Comparison of ENCODE assay signal across 12 cellular contexts in the genomic region with DNA sequence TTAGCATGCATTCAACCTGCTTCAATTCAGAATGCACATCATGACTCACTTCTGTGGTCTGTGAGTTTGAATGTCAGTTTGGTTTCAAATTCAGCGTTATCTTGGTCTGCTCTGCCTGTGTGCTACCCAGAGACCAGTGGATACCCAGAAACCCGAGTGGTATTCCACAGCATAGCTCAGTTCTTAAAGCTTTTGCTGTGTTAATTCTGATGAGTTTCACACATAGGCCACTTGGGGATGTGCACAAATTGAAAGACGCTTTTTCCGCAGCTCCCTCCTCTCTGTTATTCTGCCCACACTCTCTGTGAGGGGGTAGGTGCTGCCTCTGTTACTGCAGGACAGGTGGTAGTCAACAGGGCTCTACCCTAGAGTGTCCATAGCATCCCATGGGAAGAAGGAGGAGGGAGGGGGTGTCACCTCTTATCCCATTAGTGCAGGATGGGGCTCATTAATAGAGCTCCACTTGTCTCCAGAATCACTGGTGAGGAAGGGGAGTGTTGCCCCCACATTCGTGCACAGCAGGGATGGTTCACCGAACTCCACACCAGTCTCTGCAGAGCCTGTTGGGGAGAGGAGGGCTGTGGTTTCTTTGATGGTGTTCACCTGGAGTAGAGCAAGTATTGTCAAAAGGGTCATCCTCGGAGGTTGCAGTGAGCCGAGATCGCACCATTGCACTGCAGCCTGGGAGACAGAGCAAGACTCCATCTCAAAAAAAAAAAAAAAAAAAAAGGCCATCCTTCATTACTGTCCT. TPM values are rescaled to one million over a fixed set of nuclear protein-coding genes. Genes with fewer than 3 reads are reported as not detected.
DNase-seq lines count a peak whose midpoint lies in the region; ATAC-seq, FAIRE-seq and TF ChIP-seq lines count a peak whose summit lies in the region.
"Had no signal": no experiment of that assay in that cellular context is flagged by ENCODE, and none has a peak within 500 bp of the region (broad histone marks: within the 10 kb centered on the region; RNA-seq: fewer than 3 reads in every experiment).

No MANE protein-coding gene starts in this region.

- H3K14ac ChIP-seq in H1 (ENCODE audit: insufficient read length): no peak overlapping the region

- H3K56ac ChIP-seq in H1 (replicated peaks; ENCODE audit: insufficient read length, low read depth, low read length): no peak overlapping the region

- no peak overlapping the region for H4K91ac ChIP-seq in H1 (replicated peaks; ENCODE audit: insufficient read length, low read length)

- H3K9me3 ChIP-seq in H1 (ENCODE audit: insufficient read depth in 2 of 2, low read depth in 1 of 2, low read length in 1 of 2) (no peaks in the 10 kb centered on the region), Peyer's patch (no peaks in the 10 kb centered on the region)
- H3K9me3 ChIP-seq: colonic mucosa, left ventricle myocardium inferior had no signal

- 82% methylated on average over 9 of the region's 9 CpGs; no CpG with 5 or more reads in 1 of the 2 experiments for WGBS in H1 (ENCODE audit: extremely low coverage in 1 of 2, insufficient coverage in 1 of 2, insufficient read length in 1 of 2, insufficient replicate concordance in 2 of 2, low coverage in 1 of 2, low lambda C conversion rate in 2 of 2, missing lambda C conversion rate in 1 of 2), 2 experiments

- peak overlapping the region; percentile 74; the same call in 1 of the 2 replicates for H4K8ac ChIP-seq in H1 (ENCODE audit: extremely low read depth, insufficient read depth, low read length)

- no peak overlapping the region for H3K4me3 ChIP-seq in H1 (ENCODE audit: extremely low read depth in 1 of 4, insufficient read depth in 2 of 4, low read depth in 3 of 4, low read length in 4 of 4)
- H3K4me3 ChIP-seq in Peyer's patch: no peak overlapping the region
- H3K4me3 ChIP-seq: colonic mucosa, left ventricle myocardium inferior had no signal

- TF ChIP-seq CTCF in H1 (IDR thresholded peaks at IDR 0.05; ENCODE audit: control extremely low read depth in 1 of 3, insufficient read depth in 1 of 3, low read depth in 1 of 3, low read length in 3 of 3) (no peak), Peyer's patch (IDR thresholded peaks at IDR 0.05) (no peak), GM10266 (IDR thresholded peaks at IDR 0.05; ENCODE audit: control insufficient read depth, insufficient read depth, low read depth, missing control alignments) (no peak)

- H2BK5ac ChIP-seq in H1 (ENCODE audit: low read depth, low read length): no peak overlapping the region

- no peak overlapping the region for H3K4me2 ChIP-seq in H1 (ENCODE audit: insufficient read depth in 1 of 2, low read depth in 2 of 2, low read length in 2 of 2)

- no peak overlapping the region for H2AFZ ChIP-seq in H1 (ENCODE audit: low read length)

- POLR2A ChIA-PET in activated CD4-positive, alpha-beta T cell treated with anti-CD3 and anti-CD28 coated beads, Interleukin-2, amount 10 ng/mL, durations not matched to agents 7 days and 5 days (lab: Charles Lee): no interaction called here
- POLR2A ChIA-PET in H1 (lab: Charles Lee; ENCODE audit: partially characterized antibody): interaction anchor here (1.0 kb wide), 1 partner anchor 22 kb away, joined by 3 read pairs; no protein-coding TSS in a partner anchor

- H3K27ac ChIP-seq in H1 (ENCODE audit: low read depth, low read length): no peak overlapping the region
- no peak overlapping the region for H3K27ac ChIP-seq in Peyer's patch
- H3K27ac ChIP-seq: colonic mucosa, left ventricle myocardium inferior had no signal

- TF ChIP-seq RAD21 in H1 (IDR thresholded peaks at IDR 0.05 in 1 of 2, conservative IDR thresholded peaks at IDR 0.05 in 1 of 2; ENCODE audit: low read depth in 2 of 2, low read length in 2 of 2): no peak

- H3K4me1 ChIP-seq in H1 (replicated peaks in 1 of 4; ENCODE audit: control insufficient read depth in 3 of 4, insufficient read depth in 4 of 4, low read length in 3 of 4): no peaks in the 10 kb centered on the region
- H3K4me1 ChIP-seq in Peyer's patch: no peaks in the 10 kb centered on the region
- H3K4me1 ChIP-seq: colonic mucosa, left ventricle myocardium inferior had no signal

- H2BK20ac ChIP-seq in H1 (ENCODE audit: low read length): no peak overlapping the region

- H3K36me3 Mint-ChIP-seq in activated CD8-positive, alpha-beta memory T cell treated with anti-CD3 and anti-CD28 coated beads, Interleukin-2, amount 10 ng/mL, durations not matched to agents 7 days and 5 days: peaks cover 73% of the 10 kb centered on the region
- H3K36me3 Mint-ChIP-seq in activated CD4-positive, alpha-beta T cell treated with anti-CD3 and anti-CD28 coated beads, Interleukin-2, amount 10 ng/mL, durations not matched to agents 7 days and 5 days (ENCODE audit: low read depth): peaks cover 87% of the 10 kb centered on the region
- H3K36me3 Mint-ChIP-seq in stimulated activated effector memory CD8-positive, alpha-beta T cell treated with anti-CD3 and anti-CD28 coated beads, Interleukin-12 subunit alpha, Interleukin-12 subunit beta, amount 100 ng/mL, for 72 hours: peaks cover 95% of the 10 kb centered on the region

- peaks cover 0 to 12% (median 1%) of the 10 kb centered on the region in 4 experiments; a peak in 4 of 8 replicates for H3K36me3 ChIP-seq in H1 (ENCODE audit: control insufficient read depth in 2 of 4, insufficient read depth in 4 of 4, low read length in 3 of 4)
- H3K36me3 ChIP-seq in Peyer's patch: peaks cover 0 to 12% (median 0%) of the 10 kb centered on the region in 3 donors
- H3K36me3 ChIP-seq: colonic mucosa had no signal

- ATAC-seq in activated CD8-positive, alpha-beta memory T cell treated with anti-CD3 and anti-CD28 coated beads, Interleukin-2, amount 10 ng/mL, durations not matched to agents 7 days and 5 days: peak; percentile 96
- ATAC-seq in stimulated activated effector memory CD8-positive, alpha-beta T cell treated with anti-CD3 and anti-CD28 coated beads, Interleukin-12 subunit alpha, Interleukin-12 subunit beta, amount 100 ng/mL, for 72 hours: peak; percentile 99

- H3K27ac Mint-ChIP-seq in activated CD8-positive, alpha-beta memory T cell treated with anti-CD3 and anti-CD28 coated beads, Interleukin-2, amount 10 ng/mL, durations not matched to agents 7 days and 5 days: peak overlapping the region; percentile 96
- peak overlapping the region; percentile 83 for H3K27ac Mint-ChIP-seq in activated CD4-positive, alpha-beta T cell treated with anti-CD3 and anti-CD28 coated beads, Interleukin-2, amount 10 ng/mL, durations not matched to agents 7 days and 5 days
- peak overlapping the region; percentile 40 for H3K27ac Mint-ChIP-seq in stimulated activated effector memory CD8-positive, alpha-beta T cell treated with anti-CD3 and anti-CD28 coated beads, Interleukin-12 subunit alpha, Interleukin-12 subunit beta, amount 100 ng/mL, for 72 hours

- DNase-seq in activated CD8-positive, alpha-beta memory T cell treated with anti-CD3 and anti-CD28 coated beads, Interleukin-2, amount 10 ng/mL, durations not matched to agents 7 days and 5 days: peak; percentile 85
- DNase-seq in activated CD8-positive, alpha-beta memory T cell treated with anti-CD3 and anti-CD28 coated beads, Interleukin-2, amount 50 U/mL, for 48 hours: no peak
- DNase-seq in activated CD4-positive, alpha-beta T cell treated with anti-CD3 and anti-CD28 coated beads, Interleukin-2, amount 10 ng/mL, durations not matched to agents 7 days and 5 days: peak; percentile 34
- no peak for DNase-seq in H1 (ENCODE audit: low read depth in 1 of 2, low spot score in 2 of 2)
- peak in 1 of 2 donors; percentile 77 for DNase-seq in stimulated activated effector memory CD8-positive, alpha-beta T cell treated with anti-CD3 and anti-CD28 coated beads, Interleukin-12 subunit alpha, Interleukin-12 subunit beta, amount 100 ng/mL, for 72 hours (ENCODE audit: low spot score in 2 of 2)
- DNase-seq in Peyer's patch: no peak
- DNase-seq in dedifferentiated amniotic fluid mesenchymal stem cell (ENCODE audit: extremely low spot score): no peak
- DNase-seq in GM10266 (ENCODE audit: extremely low spot score): no peak
- DNase-seq: colonic mucosa, foreskin melanocyte, left ventricle myocardium inferior, NCI-H1105 treated with DMSO at 0.1 percent for 48 hours had no signal

- no peak overlapping the region for H2BK120ac ChIP-seq in H1 (replicated peaks; ENCODE audit: low read depth, low read length)

- H3K23ac ChIP-seq in H1 (ENCODE audit: insufficient read length): no peak overlapping the region

- H3K79me1 ChIP-seq in H1 (ENCODE audit: low read depth, low read length): no peaks in the 10 kb centered on the region

- FAIRE-seq in H1 (lab: Jason Lieb, UNC): no peak

- no peaks in the 10 kb centered on the region for H3K27me3 ChIP-seq in H1 (replicated peaks in 1 of 4; ENCODE audit: control insufficient read depth in 3 of 4, extremely low read depth in 1 of 4, insufficient read depth in 3 of 4, low read length in 3 of 4)
- H3K27me3 ChIP-seq in Peyer's patch: no peaks in the 10 kb centered on the region
- H3K27me3 ChIP-seq: colonic mucosa had no signal

- no peak overlapping the region for H3K18ac ChIP-seq in H1 (ENCODE audit: extremely low read depth, low read length)

- H3K23me2 ChIP-seq in H1 (ENCODE audit: low read depth, low read length): no peaks in the 10 kb centered on the region

- peaks cover 8% of the 10 kb centered on the region for H3K9me3 Mint-ChIP-seq in activated CD8-positive, alpha-beta memory T cell treated with anti-CD3 and anti-CD28 coated beads, Interleukin-2, amount 10 ng/mL, durations not matched to agents 7 days and 5 days (ENCODE audit: low read depth)
- H3K9me3 Mint-ChIP-seq in activated CD4-positive, alpha-beta T cell treated with anti-CD3 and anti-CD28 coated beads, Interleukin-2, amount 10 ng/mL, durations not matched to agents 7 days and 5 days: peaks cover 9% of the 10 kb centered on the region
- no peaks in the 10 kb centered on the region for H3K9me3 Mint-ChIP-seq in stimulated activated effector memory CD8-positive, alpha-beta T cell treated with anti-CD3 and anti-CD28 coated beads, Interleukin-12 subunit alpha, Interleukin-12 subunit beta, amount 100 ng/mL, for 72 hours

- no peak overlapping the region for H2AK5ac ChIP-seq in H1 (ENCODE audit: low read depth, low read length)

- TF ChIP-seq EP300 in H1 (IDR thresholded peaks at IDR 0.05; ENCODE audit: borderline replicate concordance in 1 of 2, low read depth in 2 of 2, low read length in 2 of 2): no peak

- no peaks in the 10 kb centered on the region for H3K79me2 ChIP-seq in H1 (ENCODE audit: control insufficient read depth in 1 of 2, insufficient read depth in 2 of 2, low read length in 2 of 2)

- H2BK15ac ChIP-seq in H1 (ENCODE audit: low read length): no peak overlapping the region

- no peak overlapping the region for H3K9ac ChIP-seq in H1 (replicated peaks in 1 of 4; ENCODE audit: extremely low read depth in 1 of 4, low read depth in 3 of 4, low read length in 3 of 4)

- CTCF ChIA-PET in activated CD8-positive, alpha-beta memory T cell treated with anti-CD3 and anti-CD28 coated beads, Interleukin-2, amount 10 ng/mL, durations not matched to agents 7 days and 5 days (lab: Charles Lee): interaction anchor here (0.6 to 1.5 kb wide), 17 partner anchors 9 to 145 kb away, joined by 3 to 9 read pairs (median 4); partner anchors contain the start of gene SDCBP2
- CTCF ChIA-PET in activated CD4-positive, alpha-beta T cell treated with anti-CD3 and anti-CD28 coated beads, Interleukin-2, amount 10 ng/mL, durations not matched to agents 7 days and 5 days (lab: Charles Lee): interaction anchor here (0.9 to 1.1 kb wide), 3 partner anchors 16 to 33 kb away, joined by 3 read pairs; no protein-coding TSS in a partner anchor
- CTCF ChIA-PET in H1 (lab: Charles Lee; ENCODE audit: partially characterized antibody): interaction anchor here (0.8 to 1.6 kb wide), 5 partner anchors 9 to 111 kb away, joined by 3 to 4 read pairs (median 3); no protein-coding TSS in a partner anchor

- H2BK12ac ChIP-seq in H1 (ENCODE audit: low read depth, low read length): no peak overlapping the region

- peaks cover 63% of the 10 kb centered on the region for H3K4me1 Mint-ChIP-seq in activated CD8-positive, alpha-beta memory T cell treated with anti-CD3 and anti-CD28 coated beads, Interleukin-2, amount 10 ng/mL, durations not matched to agents 7 days and 5 days
- H3K4me1 Mint-ChIP-seq in activated CD4-positive, alpha-beta T cell treated with anti-CD3 and anti-CD28 coated beads, Interleukin-2, amount 10 ng/mL, durations not matched to agents 7 days and 5 days: peaks cover 52% of the 10 kb centered on the region
- H3K4me1 Mint-ChIP-seq in stimulated activated effector memory CD8-positive, alpha-beta T cell treated with anti-CD3 and anti-CD28 coated beads, Interleukin-12 subunit alpha, Interleukin-12 subunit beta, amount 100 ng/mL, for 72 hours: peaks cover 66% of the 10 kb centered on the region

- no peak for TF ChIP-seq POLR2A in H1 (IDR thresholded peaks at IDR 0.05; ENCODE audit: control extremely low read depth in 1 of 2, low read depth in 2 of 2, low read length in 2 of 2)
- no peak for TF ChIP-seq POLR2A in Peyer's patch (IDR thresholded peaks at IDR 0.05)

- H3K4me3 Mint-ChIP-seq in activated CD8-positive, alpha-beta memory T cell treated with anti-CD3 and anti-CD28 coated beads, Interleukin-2, amount 10 ng/mL, durations not matched to agents 7 days and 5 days: peak overlapping the region; percentile 61
- peak overlapping the region; percentile 48 for H3K4me3 Mint-ChIP-seq in activated CD4-positive, alpha-beta T cell treated with anti-CD3 and anti-CD28 coated beads, Interleukin-2, amount 10 ng/mL, durations not matched to agents 7 days and 5 days
- peak overlapping the region; percentile 54 for H3K4me3 Mint-ChIP-seq in stimulated activated effector memory CD8-positive, alpha-beta T cell treated with anti-CD3 and anti-CD28 coated beads, Interleukin-12 subunit alpha, Interleukin-12 subunit beta, amount 100 ng/mL, for 72 hours

- H3K27me3 Mint-ChIP-seq in activated CD8-positive, alpha-beta memory T cell treated with anti-CD3 and anti-CD28 coated beads, Interleukin-2, amount 10 ng/mL, durations not matched to agents 7 days and 5 days: no peaks in the 10 kb centered on the region
- H3K27me3 Mint-ChIP-seq in activated CD4-positive, alpha-beta T cell treated with anti-CD3 and anti-CD28 coated beads, Interleukin-2, amount 10 ng/mL, durations not matched to agents 7 days and 5 days: no peaks in the 10 kb centered on the region

- no peak overlapping the region for H4K5ac ChIP-seq in H1 (ENCODE audit: insufficient read length, low read depth, low read length)

- no peaks in the 10 kb centered on the region for H4K20me1 ChIP-seq in H1 (replicated peaks in 1 of 2; ENCODE audit: control insufficient read depth in 1 of 2, insufficient read depth in 2 of 2, low read length in 2 of 2)

- H3K4ac ChIP-seq in H1 (replicated peaks; ENCODE audit: insufficient read length, low read depth, low read length): no peak overlapping the region

RNA-seq across cellular contexts. Expression of gene SDCBP2, which starts 29.2 kb away (rescaled TPM):
- total RNA-seq in activated CD8-positive, alpha-beta memory T cell treated with anti-CD3 and anti-CD28 coated beads, Interleukin-2, amount 10 ng/mL, durations not matched to agents 7 days and 5 days: 1 to 10 TPM; 2.1 to 4.3 TPM
- 1 to 10 TPM; 1.4 to 2.2 TPM for total RNA-seq in activated CD4-positive, alpha-beta T cell treated with anti-CD3 and anti-CD28 coated beads, Interleukin-2, amount 10 ng/mL, durations not matched to agents 7 days and 5 days
- total RNA-seq in H1 (2021; fragmentation: NEBNext Ultra II Directional; extraction: Animal tissue kit (Norgen Biotek cat#: 25700)): 3.6 and 4.2 TPM in 2 replicates
- polyA plus RNA-seq in H1 (2011; rRNA removed): 5.9 and 6.7 TPM in 2 replicates
- 7.0 TPM for polyA plus RNA-seq in H1 (2011; cell fraction: cytosol; rRNA removed)
- polyA plus RNA-seq in H1 (2011; cell fraction: nucleus; rRNA removed): 5.8 TPM
- 3.0 to 6.0 TPM (median 5.0 TPM) in 4 replicates for polyA plus RNA-seq in H1 (2012, experiment 1 of 2)
- 3.0 TPM for polyA plus RNA-seq in H1 (2012, experiment 2 of 2)
- polyA plus RNA-seq in H1 (2013, experiment 1 of 2): 3.0 TPM
- polyA plus RNA-seq in H1 (2013, experiment 2 of 2): 2.9 TPM
- polyA minus RNA-seq in H1 (2011; rRNA and poly(A)+ RNA removed): 1.4 and 1.5 TPM in 2 replicates
- polyA minus RNA-seq in H1 (2011; cell fraction: cytosol; rRNA and poly(A)+ RNA removed): 2.7 TPM
- 1.1 TPM for polyA minus RNA-seq in H1 (2011; cell fraction: nucleus; rRNA and poly(A)+ RNA removed)
- 100 to 1,000 TPM in 3 of 4 donors, 10 to 100 TPM in 1; 29.7 to 361 (median 306) TPM for total RNA-seq in Peyer's patch

RNA-seq across cellular contexts. Expression of gene FKBP1A, which starts 34.8 kb away (rescaled TPM):
- 100 to 1,000 TPM; 247 to 273 TPM for total RNA-seq in activated CD8-positive, alpha-beta memory T cell treated with anti-CD3 and anti-CD28 coated beads, Interleukin-2, amount 10 ng/mL, durations not matched to agents 7 days and 5 days
- total RNA-seq in activated CD4-positive, alpha-beta T cell treated with anti-CD3 and anti-CD28 coated beads, Interleukin-2, amount 10 ng/mL, durations not matched to agents 7 days and 5 days: 100 to 1,000 TPM; 207 to 238 TPM
- 243 and 250 TPM in 2 replicates for total RNA-seq in H1 (2021; fragmentation: NEBNext Ultra II Directional; extraction: Animal tissue kit (Norgen Biotek cat#: 25700))
- 583 and 685 TPM in 2 replicates for polyA plus RNA-seq in H1 (2011; rRNA removed)
- polyA plus RNA-seq in H1 (2011; cell fraction: cytosol; rRNA removed): 454 TPM
- polyA plus RNA-seq in H1 (2011; cell fraction: nucleus; rRNA removed): 218 TPM
- 324 to 404 TPM (median 351 TPM) in 4 replicates for polyA plus RNA-seq in H1 (2012, experiment 1 of 2)
- 485 TPM for polyA plus RNA-seq in H1 (2012, experiment 2 of 2)
- polyA plus RNA-seq in H1 (2013, experiment 1 of 2): 192 TPM
- 207 TPM for polyA plus RNA-seq in H1 (2013, experiment 2 of 2)
- 384 and 553 TPM in 2 replicates for polyA minus RNA-seq in H1 (2011; rRNA and poly(A)+ RNA removed)
- 108 TPM for polyA minus RNA-seq in H1 (2011; cell fraction: cytosol; rRNA and poly(A)+ RNA removed)
- 113 TPM for polyA minus RNA-seq in H1 (2011; cell fraction: nucleus; rRNA and poly(A)+ RNA removed)
- 100 to 1,000 TPM in 2 of 4 donors, 10 to 100 TPM in 2; 76.9 to 165 (median 98.5) TPM for total RNA-seq in Peyer's patch

Comparison
In these comparisons a context has a peak if more than half of its experiments do, and no peak if none do; other contexts are left out.
1. DNase-seq: peak in activated CD8-positive, alpha-beta memory T cell treated with anti-CD3 and anti-CD28 coated beads, Interleukin-2, amount 10 ng/mL, durations not matched to agents 7 days and 5 days (single experiment) and activated CD4-positive, alpha-beta T cell treated with anti-CD3 and anti-CD28 coated beads, Interleukin-2, amount 10 ng/mL, durations not matched to agents 7 days and 5 days (single experiment); none in activated CD8-positive, alpha-beta memory T cell treated with anti-CD3 and anti-CD28 coated beads, Interleukin-2, amount 50 U/mL, for 48 hours (single experiment), H1 (0 of 2), Peyer's patch (0 of 3), dedifferentiated amniotic fluid mesenchymal stem cell (single experiment) and GM10266 (single experiment).
2. H3K27ac Mint-ChIP-seq: peak in every context shown above with its lines; median percentile 96 in activated CD8-positive, alpha-beta memory T cell treated with anti-CD3 and anti-CD28 coated beads, Interleukin-2, amount 10 ng/mL, durations not matched to agents 7 days and 5 days; 83 in activated CD4-positive, alpha-beta T cell treated with anti-CD3 and anti-CD28 coated beads, Interleukin-2, amount 10 ng/mL, durations not matched to agents 7 days and 5 days; 40 in stimulated activated effector memory CD8-positive, alpha-beta T cell treated with anti-CD3 and anti-CD28 coated beads, Interleukin-12 subunit alpha, Interleukin-12 subunit beta, amount 100 ng/mL, for 72 hours.
3. Peak in every context shown above with its lines, with median percentiles within 50 percentile points of each other: H3K4me3 Mint-ChIP-seq.